ENCODE assay signal across 9 cellular contexts in genomic region chr22:26642465-26643367, GRCh38. TPM values are rescaled to one million over a fixed set of nuclear protein-coding genes. Genes with fewer than 3 reads are reported as not detected.
DNase-seq lines count a peak whose midpoint lies in the region; ATAC-seq and FAIRE-seq lines count a peak whose summit lies in the region.
"Had no signal": no experiment of that assay in that cellular context is flagged by ENCODE, and none has a peak within 500 bp of the region (broad histone marks: within the 10 kb centered on the region; RNA-seq: fewer than 3 reads in every experiment).

No MANE protein-coding gene starts in this region.

- no peaks in the 10 kb centered on the region for H3K36me3 Mint-ChIP-seq in natural killer cell treated with Interleukin-12 subunit alpha and Interleukin-12 subunit beta and Interleukin-15 and Interleukin-18, amount 100 ng/mL, for 72 hours

- FAIRE-seq in urothelium cell line (lab: Jason Lieb, UNC): no peak

- H3K27me3 Mint-ChIP-seq in natural killer cell treated with Interleukin-12 subunit alpha and Interleukin-12 subunit beta and Interleukin-15 and Interleukin-18, amount 100 ng/mL, for 72 hours: no peaks in the 10 kb centered on the region

- peaks cover 63 to 67% of the 10 kb centered on the region in 2 donors for H3K4me1 Mint-ChIP-seq in natural killer cell treated with Interleukin-12 subunit alpha and Interleukin-12 subunit beta and Interleukin-15 and Interleukin-18, amount 100 ng/mL, for 72 hours (ENCODE audit: low read depth in 2 of 2)

- no peaks in the 10 kb centered on the region for H3K9me3 Mint-ChIP-seq in natural killer cell treated with Interleukin-12 subunit alpha and Interleukin-12 subunit beta and Interleukin-15 and Interleukin-18, amount 100 ng/mL, for 72 hours

- peak; percentile 88 to 93 for ATAC-seq in natural killer cell treated with Interleukin-12 subunit alpha and Interleukin-12 subunit beta and Interleukin-15 and Interleukin-18, amount 100 ng/mL, for 72 hours
- ATAC-seq in HG02610 (IDR thresholded peaks at IDR 0.05; ENCODE audit: unreplicated experiment): no peak

- DNase-seq in Daoy (ENCODE audit: low read depth) (peak; percentile 29), OCI-M1 (lab: John Stamatoyannopoulos, UW) (peak; percentile 86), activated gamma-delta T cell treated with Interleukin-2 at 50 U/mL for 16 hours (peak; percentile 76), urothelium cell line (ENCODE audit: low spot score) (peak; percentile 69), RKO (ENCODE audit: low spot score) (no peak), H4 (ENCODE audit: low spot score) (no peak)
- DNase-seq in natural killer cell treated with Interleukin-12 subunit alpha and Interleukin-12 subunit beta and Interleukin-15 and Interleukin-18, amount 100 ng/mL, for 72 hours (ENCODE audit: low spot score): peak; percentile 90

- peak overlapping the region; percentile 99 for H3K27ac Mint-ChIP-seq in natural killer cell treated with Interleukin-12 subunit alpha and Interleukin-12 subunit beta and Interleukin-15 and Interleukin-18, amount 100 ng/mL, for 72 hours

- peak overlapping the region; percentile 84 for H3K4me3 Mint-ChIP-seq in natural killer cell treated with Interleukin-12 subunit alpha and Interleukin-12 subunit beta and Interleukin-15 and Interleukin-18, amount 100 ng/mL, for 72 hours

RNA-seq across cellular contexts. Expression of gene MIAT, which starts 14.7 kb away (rescaled TPM):
- 0.06 and 0.27 TPM in 2 replicates for total RNA-seq in Daoy (2014; rRNA removed; shearing (Covaris generic))
- 10 to 100 TPM in 1 of 2 donors, 1 to 10 TPM in 1; 6.0 to 12.6 TPM for total RNA-seq in natural killer cell treated with Interleukin-12 subunit alpha and Interleukin-12 subunit beta and Interleukin-15 and Interleukin-18, amount 100 ng/mL, for 72 hours
- total RNA-seq in H4 (2014; rRNA removed; shearing (Covaris generic)): under 0.01 TPM in 1 of 2 replicates, not detected in the other

RNA-seq across cellular contexts. Expression of gene CRYBA4, which starts 21.0 kb away (rescaled TPM):
- not detected in 2 replicates for total RNA-seq in Daoy (2014; rRNA removed; shearing (Covaris generic))
- not detected for total RNA-seq in natural killer cell treated with Interleukin-12 subunit alpha and Interleukin-12 subunit beta and Interleukin-15 and Interleukin-18, amount 100 ng/mL, for 72 hours
- not detected in 2 replicates for total RNA-seq in H4 (2014; rRNA removed; shearing (Covaris generic))
- total RNA-seq: fibroblast of lung had no signal

RNA-seq across cellular contexts. Expression of gene CRYBB1, which starts 24.9 kb away (rescaled TPM):
- not detected in 2 replicates for total RNA-seq in Daoy (2014; rRNA removed; shearing (Covaris generic))
- not detected for total RNA-seq in natural killer cell treated with Interleukin-12 subunit alpha and Interleukin-12 subunit beta and Interleukin-15 and Interleukin-18, amount 100 ng/mL, for 72 hours
- total RNA-seq in H4 (2014; rRNA removed; shearing (Covaris generic)): not detected in 2 replicates
- total RNA-seq: fibroblast of lung had no signal

RNA-seq across cellular contexts. Expression of gene TPST2, which starts 52.8 kb away (rescaled TPM):
- 23.1 and 24.6 TPM in 2 replicates for total RNA-seq in Daoy (2014; rRNA removed; shearing (Covaris generic))
- total RNA-seq in natural killer cell treated with Interleukin-12 subunit alpha and Interleukin-12 subunit beta and Interleukin-15 and Interleukin-18, amount 100 ng/mL, for 72 hours: 10 to 100 TPM; 43.1 to 43.6 TPM
- 13.8 and 14.2 TPM in 2 replicates for total RNA-seq in H4 (2014; rRNA removed; shearing (Covaris generic))

Comparison
In these comparisons a context has a peak if more than half of its experiments do, and no peak if none do; other contexts are left out.
1. DNase-seq: peak in Daoy (single experiment), OCI-M1 (single experiment), activated gamma-delta T cell treated with Interleukin-2 at 50 U/mL for 16 hours (single experiment), natural killer cell treated with Interleukin-12 subunit alpha and Interleukin-12 subunit beta and Interleukin-15 and Interleukin-18, amount 100 ng/mL, for 72 hours (single experiment) and urothelium cell line (single experiment); none in RKO (single experiment) and H4 (single experiment).